In the genomic region with DNA sequence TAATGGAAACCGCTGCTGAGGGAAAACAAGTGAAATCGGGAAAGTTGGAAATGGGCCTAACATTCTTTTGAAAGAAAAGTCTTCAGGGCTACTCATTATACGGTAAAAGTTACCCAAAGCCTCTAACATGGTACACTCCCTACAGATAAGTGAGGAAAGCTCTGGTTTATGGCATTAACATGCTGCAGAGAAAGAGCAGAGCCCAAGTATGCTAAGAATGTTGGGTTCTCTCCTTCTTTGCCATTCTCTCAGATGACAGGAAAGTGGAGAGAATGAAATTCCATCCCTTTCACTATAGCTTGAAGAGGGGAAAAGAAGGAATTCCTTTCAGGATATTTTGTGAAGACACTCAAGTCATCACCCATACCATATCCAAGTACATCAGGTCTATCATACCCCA, we compare ENCODE assay signal across 21 cellular contexts.
A peak's percentile ranks its signal among the peaks of the same experiment; 100 is the strongest.
DNase-seq lines count a peak whose midpoint lies in the region; ATAC-seq and TF ChIP-seq lines count a peak whose summit lies in the region.
"Had no signal": no experiment of that assay in that cellular context is flagged by ENCODE, and none has a peak within 500 bp of the region (broad histone marks: within the 10 kb centered on the region; RNA-seq: fewer than 3 reads in every experiment).

No MANE protein-coding gene starts in this region.

- no peak overlapping the region for H3K14ac ChIP-seq in neuronal stem cell (ENCODE audit: low read length)

- no peak overlapping the region for H2BK5ac ChIP-seq in neuronal stem cell (ENCODE audit: low read length)

- no peak overlapping the region for H2BK15ac ChIP-seq in neuronal stem cell (ENCODE audit: low read length)

- H3K9ac ChIP-seq in NT2/D1 (ENCODE audit: insufficient read length, low read depth) (no peak overlapping the region), neuronal stem cell (ENCODE audit: low read depth, low read length, poor library complexity) (no peak overlapping the region)
- H3K9ac ChIP-seq: SK-N-SH had no signal

- DNase-seq in AG10803 (ENCODE audit: low read depth) (peak; percentile 25), NT2/D1 (ENCODE audit: low read depth, low spot score) (peak; percentile 16), fibroblast of pulmonary artery (ENCODE audit: low read depth) (peak; percentile 10), neuronal stem cell (ENCODE audit: low spot score) (peak; percentile 21), left lung (no peak), type B pancreatic cell (ENCODE audit: extremely low spot score, unreplicated experiment) (no peak)
- DNase-seq: DMS53, H9, HFFc6, KBM-7, MM.1S, NCI-H1048, NCI-H1417 treated with DMSO at 0.1 percent for 48 hours, NCI-H187, NCI-H2107, SIG-M5, SK-N-SH had no signal

- no peak overlapping the region for H2AK5ac ChIP-seq in neuronal stem cell (ENCODE audit: low read depth, low read length)

- H3K18ac ChIP-seq in neuronal stem cell (ENCODE audit: low read length): no peak overlapping the region

- no peaks in the 10 kb centered on the region for H3K36me3 Mint-ChIP-seq in type B pancreatic cell
- H3K36me3 Mint-ChIP-seq: CD14-positive monocyte had no signal

- H3K4me1 ChIP-seq in NT2/D1 (ENCODE audit: insufficient read depth, insufficient read length) (no peaks in the 10 kb centered on the region), neuronal stem cell (ENCODE audit: control insufficient read depth in 2 of 2, insufficient read depth in 1 of 2, low read depth in 1 of 2, low read length in 2 of 2) (no peaks in the 10 kb centered on the region), left lung (no peaks in the 10 kb centered on the region)

- H3K4me3 ChIP-seq in AG10803 (ENCODE audit: low read length) (no peak overlapping the region), NT2/D1 (ENCODE audit: insufficient read length, low read depth) (no peak overlapping the region), fibroblast of pulmonary artery (replicated peaks; ENCODE audit: low read depth, low read length) (no peak overlapping the region), neuronal stem cell (ENCODE audit: low read length in 2 of 2) (no peak overlapping the region), left lung (no peak overlapping the region)

- H2BK12ac ChIP-seq in neuronal stem cell (ENCODE audit: low read length): no peak overlapping the region

- H3K79me1 ChIP-seq in neuronal stem cell (ENCODE audit: low read depth, low read length): no peaks in the 10 kb centered on the region

- no peaks in the 10 kb centered on the region for H3K9me3 Mint-ChIP-seq in type B pancreatic cell
- H3K9me3 Mint-ChIP-seq: H9, HFFc6 had no signal

- H3K4me2 ChIP-seq in neuronal stem cell (ENCODE audit: insufficient read depth, low read length, poor library complexity, severe bottlenecking): no peak overlapping the region
- H3K4me2 ChIP-seq: SK-N-SH had no signal

- WGBS in neuronal stem cell (ENCODE audit: extremely low coverage in 2 of 2, insufficient read length in 2 of 2, insufficient replicate concordance in 1 of 2), 2 donors: no CpG with 5 or more reads among the region's 3 CpGs

- H3K27ac Mint-ChIP-seq in type B pancreatic cell: no peak overlapping the region
- H3K27ac Mint-ChIP-seq: B cell, CD14-positive monocyte, HFFc6 had no signal

- H3K27me3 ChIP-seq in NT2/D1 (ENCODE audit: insufficient read depth, insufficient read length): no peaks in the 10 kb centered on the region
- H3K27me3 ChIP-seq in neuronal stem cell (ENCODE audit: control insufficient read depth in 3 of 3, insufficient read depth in 3 of 3, low read depth in 1 of 3, low read length in 3 of 3): no peaks in the 10 kb centered on the region
- no peaks in the 10 kb centered on the region for H3K27me3 ChIP-seq in left lung

- ATAC-seq in GM18502 (IDR thresholded peaks at IDR 0.05; ENCODE audit: poor library complexity, unreplicated experiment) (no peak), left lung (no peak)
- ATAC-seq: Panc1 had no signal

- H3K4me1 Mint-ChIP-seq in type B pancreatic cell (ENCODE audit: unreplicated experiment): no peaks in the 10 kb centered on the region
- H3K4me1 Mint-ChIP-seq: B cell, CD14-positive monocyte had no signal

- no peak overlapping the region for H3K4me3 Mint-ChIP-seq in type B pancreatic cell
- H3K4me3 Mint-ChIP-seq: B cell, CD14-positive monocyte, H9, HFFc6 had no signal

- H3K36me3 ChIP-seq in NT2/D1 (ENCODE audit: insufficient read depth, insufficient read length, low read length) (no peaks in the 10 kb centered on the region), neuronal stem cell (replicated peaks in 1 of 2; ENCODE audit: control insufficient read depth in 2 of 2, insufficient read depth in 2 of 2, low read length in 2 of 2) (no peaks in the 10 kb centered on the region), left lung (no peaks in the 10 kb centered on the region)

- no peak overlapping the region for H4K8ac ChIP-seq in neuronal stem cell (ENCODE audit: low read depth, low read length)

- H3K27me3 Mint-ChIP-seq in type B pancreatic cell: no peaks in the 10 kb centered on the region
- H3K27me3 Mint-ChIP-seq: B cell had no signal

- H4K91ac ChIP-seq in neuronal stem cell (ENCODE audit: low read depth, low read length, poor library complexity): no peak overlapping the region

- no peak overlapping the region for H2BK120ac ChIP-seq in neuronal stem cell (ENCODE audit: low read depth, low read length)

- H3K23ac ChIP-seq in neuronal stem cell (ENCODE audit: low read depth, low read length, poor library complexity): no peak overlapping the region

- H3K4ac ChIP-seq in neuronal stem cell (ENCODE audit: low read length): no peak overlapping the region

- TF ChIP-seq CTCF in AG10803 (conservative IDR thresholded peaks at IDR 0.05; ENCODE audit: low read length) (no peak), fibroblast of pulmonary artery (IDR thresholded peaks at IDR 0.05; ENCODE audit: low read length, missing control alignments) (no peak), left lung (IDR thresholded peaks at IDR 0.05) (no peak), type B pancreatic cell (conservative IDR thresholded peaks at IDR 0.05) (no peak)

- intact Hi-C loops in left lung (cut with DNase I): no loop called here

- H3K27ac ChIP-seq in neuronal stem cell (replicated peaks; ENCODE audit: low read length): peak overlapping the region; percentile 61
- no peak overlapping the region for H3K27ac ChIP-seq in left lung

- no peak overlapping the region for H2AFZ ChIP-seq in neuronal stem cell (ENCODE audit: low read length)

- H3K9me3 ChIP-seq in NT2/D1 (ENCODE audit: insufficient read depth, low read length): no peaks in the 10 kb centered on the region
- peaks cover 0 to 2% of the 10 kb centered on the region in 2 donors for H3K9me3 ChIP-seq in neuronal stem cell (replicated peaks in 1 of 2; ENCODE audit: control insufficient read depth in 2 of 2, insufficient read depth in 1 of 2, low read depth in 1 of 2, low read length in 2 of 2)
- H3K9me3 ChIP-seq in left lung: peaks cover 0 to 3% of the 10 kb centered on the region in 2 donors
- H3K9me3 ChIP-seq: SK-N-SH had no signal

Comparison
In these comparisons a context has a peak if more than half of its experiments do, and no peak if none do; other contexts are left out.
1. DNase-seq: peak in AG10803 (single experiment), NT2/D1 (single experiment), fibroblast of pulmonary artery (single experiment) and neuronal stem cell (single experiment); none in left lung (0 of 2) and type B pancreatic cell (single experiment).